Comparison of ENCODE assay signal across 17 cellular contexts in the genomic region with DNA sequence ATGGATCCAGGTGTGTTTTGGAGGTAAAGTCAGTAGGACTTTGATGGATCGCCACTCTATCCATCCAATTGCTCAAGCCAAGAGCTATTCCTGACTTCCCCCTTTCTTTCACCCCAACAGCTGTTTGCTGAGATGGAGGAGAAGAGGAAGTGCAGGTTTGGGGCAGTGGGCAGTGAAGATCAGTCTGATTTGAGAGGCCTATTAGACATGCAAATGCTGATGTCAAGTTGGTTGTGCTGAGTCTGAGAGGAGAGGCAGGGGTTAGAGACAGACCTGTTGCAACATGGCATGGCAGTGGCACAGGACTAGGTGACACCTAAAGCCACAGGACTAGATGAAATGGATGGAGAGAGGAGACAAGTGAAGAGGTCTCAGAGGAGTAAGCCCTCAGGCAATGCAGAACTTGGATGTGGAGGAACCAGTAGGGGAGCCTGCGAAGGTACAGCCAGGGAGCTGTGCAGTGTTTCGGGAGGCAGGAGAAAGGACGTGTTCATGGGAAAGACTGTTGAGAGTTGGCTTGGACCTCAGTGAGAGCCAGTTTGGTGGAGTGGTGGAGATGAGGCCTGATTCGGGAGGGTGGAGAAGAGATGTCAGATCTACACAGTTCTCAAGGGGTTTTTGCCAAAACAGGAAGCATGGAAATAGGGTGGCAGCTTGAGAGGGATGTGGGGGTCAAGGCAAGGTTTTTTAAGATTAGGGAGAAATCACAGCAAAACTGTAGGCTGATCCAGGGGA.
DNase-seq lines count a peak whose midpoint lies in the region; ATAC-seq and TF ChIP-seq lines count a peak whose summit lies in the region.
"Had no signal": no experiment of that assay in that cellular context is flagged by ENCODE, and none has a peak within 500 bp of the region (broad histone marks: within the 10 kb centered on the region; RNA-seq: fewer than 3 reads in every experiment).

No MANE protein-coding gene starts in this region.

- H2BK5ac ChIP-seq in neuronal stem cell (ENCODE audit: low read length): no peak overlapping the region

- TF ChIP-seq POLR2A in sigmoid colon (IDR thresholded peaks at IDR 0.05): no peak

- no peak overlapping the region for H3K27ac ChIP-seq in coronary artery
- H3K27ac ChIP-seq in sigmoid colon: no peak overlapping the region
- H3K27ac ChIP-seq in neuronal stem cell (replicated peaks; ENCODE audit: low read length): no peak overlapping the region
- H3K27ac ChIP-seq: 22Rv1, parathyroid adenoma had no signal

- H3K14ac ChIP-seq in neuronal stem cell (ENCODE audit: low read length): no peak overlapping the region

- no peak overlapping the region for H4K8ac ChIP-seq in neuronal stem cell (ENCODE audit: low read depth, low read length)

- no peak overlapping the region for H3K23ac ChIP-seq in neuronal stem cell (ENCODE audit: low read depth, low read length, poor library complexity)

- H3K36me3 ChIP-seq in sigmoid colon (no peaks in the 10 kb centered on the region), neuronal stem cell (replicated peaks in 1 of 2; ENCODE audit: control insufficient read depth in 2 of 2, insufficient read depth in 2 of 2, low read length in 2 of 2) (no peaks in the 10 kb centered on the region)

- no peak overlapping the region for H2BK120ac ChIP-seq in neuronal stem cell (ENCODE audit: low read depth, low read length)

- no peak overlapping the region for H3K9ac ChIP-seq in neuronal stem cell (ENCODE audit: low read depth, low read length, poor library complexity)
- H3K9ac ChIP-seq: parathyroid adenoma had no signal

- H2AK5ac ChIP-seq in neuronal stem cell (ENCODE audit: low read depth, low read length): no peak overlapping the region

- H4K91ac ChIP-seq in neuronal stem cell (ENCODE audit: low read depth, low read length, poor library complexity): no peak overlapping the region

- H3K27me3 ChIP-seq in sigmoid colon (no peaks in the 10 kb centered on the region), neuronal stem cell (ENCODE audit: control insufficient read depth in 3 of 3, insufficient read depth in 3 of 3, low read depth in 1 of 3, low read length in 3 of 3) (peaks cover 0 to 28% (median 0%) of the 10 kb centered on the region in 3 experiments)

- H2BK12ac ChIP-seq in neuronal stem cell (ENCODE audit: low read length): no peak overlapping the region

- H3K4me1 ChIP-seq in sigmoid colon: peaks cover 0 to 4% (median 0%) of the 10 kb centered on the region in 4 donors
- H3K4me1 ChIP-seq in neuronal stem cell (ENCODE audit: control insufficient read depth in 2 of 2, insufficient read depth in 1 of 2, low read depth in 1 of 2, low read length in 2 of 2): peaks cover 0 to 1% of the 10 kb centered on the region in 2 donors
- H3K4me1 ChIP-seq: parathyroid adenoma had no signal

- H2BK15ac ChIP-seq in neuronal stem cell (ENCODE audit: low read length): no peak overlapping the region

- no peak overlapping the region for H3K18ac ChIP-seq in neuronal stem cell (ENCODE audit: low read length)

- TF ChIP-seq EP300 in sigmoid colon (IDR thresholded peaks at IDR 0.05): no peak

- no peak for TF ChIP-seq CTCF in coronary artery (IDR thresholded peaks at IDR 0.05)
- no peak for TF ChIP-seq CTCF in sigmoid colon (IDR thresholded peaks at IDR 0.05)

- H3K79me1 ChIP-seq in neuronal stem cell (ENCODE audit: low read depth, low read length): no peaks in the 10 kb centered on the region

- WGBS in sigmoid colon, 2 donors: 70 to 72% methylated on average over 5 of the region's 5 CpGs
- WGBS in neuronal stem cell (ENCODE audit: extremely low coverage in 2 of 2, insufficient read length in 2 of 2, insufficient replicate concordance in 1 of 2), 2 donors: no CpG with 5 or more reads among the region's 5 CpGs

- no peak overlapping the region for H3K4ac ChIP-seq in neuronal stem cell (ENCODE audit: low read length)

- H3K9me3 ChIP-seq in sigmoid colon (no peaks in the 10 kb centered on the region), neuronal stem cell (replicated peaks in 1 of 2; ENCODE audit: control insufficient read depth in 2 of 2, insufficient read depth in 1 of 2, low read depth in 1 of 2, low read length in 2 of 2) (no peaks in the 10 kb centered on the region)

- H3K4me2 ChIP-seq in neuronal stem cell (ENCODE audit: insufficient read depth, low read length, poor library complexity, severe bottlenecking): no peak overlapping the region

- H3K4me3 ChIP-seq in coronary artery: no peak overlapping the region
- no peak overlapping the region for H3K4me3 ChIP-seq in sigmoid colon
- peak overlapping the region in 1 of 2 donors; percentile 27 for H3K4me3 ChIP-seq in neuronal stem cell (ENCODE audit: low read length in 2 of 2)

- ATAC-seq in GM18858 (IDR thresholded peaks at IDR 0.05; ENCODE audit: unreplicated experiment): no peak
- ATAC-seq: left ventricle myocardium superior had no signal

- H2AFZ ChIP-seq in neuronal stem cell (ENCODE audit: low read length): no peak overlapping the region
- H2AFZ ChIP-seq: parathyroid adenoma had no signal

- intact Hi-C loops in sigmoid colon (cut with DNase I): no loop called here

- peak; percentile 52 for DNase-seq in SIG-M5 treated with dmso at 0.1 percent for 504 hours (lab: John Stamatoyannopoulos, UW; ENCODE audit: unreplicated experiment)
- DNase-seq in SIG-M5 (lab: John Stamatoyannopoulos, UW): no peak
- peak; percentile 64 for DNase-seq in NOMO-1 treated with DMSO at 0.1 percent for 48 hours (lab: John Stamatoyannopoulos, UW; ENCODE audit: unreplicated experiment)
- peak; percentile 47 for DNase-seq in coronary artery (ENCODE audit: low spot score)
- DNase-seq in sigmoid colon: peak; percentile 28
- DNase-seq in NAMALWA (ENCODE audit: low spot score): no peak
- DNase-seq in neuronal stem cell (ENCODE audit: low spot score): no peak
- DNase-seq: activated naive CD4-positive, alpha-beta T cell; C1 segment of cervical spinal cord; DMS153; left ventricle myocardium superior; NCI-H1436; RPMI8226; trophoblast cell had no signal

Comparison
In these comparisons a context has a peak if more than half of its experiments do, and no peak if none do; other contexts are left out.
1. DNase-seq: peak in SIG-M5 treated with dmso at 0.1 percent for 504 hours (single experiment), NOMO-1 treated with DMSO at 0.1 percent for 48 hours (single experiment), coronary artery (single experiment) and sigmoid colon (single experiment); none in SIG-M5 (single experiment), NAMALWA (single experiment) and neuronal stem cell (single experiment).